Comparison of ENCODE assay signal across 13 cellular contexts in the genomic region with DNA sequence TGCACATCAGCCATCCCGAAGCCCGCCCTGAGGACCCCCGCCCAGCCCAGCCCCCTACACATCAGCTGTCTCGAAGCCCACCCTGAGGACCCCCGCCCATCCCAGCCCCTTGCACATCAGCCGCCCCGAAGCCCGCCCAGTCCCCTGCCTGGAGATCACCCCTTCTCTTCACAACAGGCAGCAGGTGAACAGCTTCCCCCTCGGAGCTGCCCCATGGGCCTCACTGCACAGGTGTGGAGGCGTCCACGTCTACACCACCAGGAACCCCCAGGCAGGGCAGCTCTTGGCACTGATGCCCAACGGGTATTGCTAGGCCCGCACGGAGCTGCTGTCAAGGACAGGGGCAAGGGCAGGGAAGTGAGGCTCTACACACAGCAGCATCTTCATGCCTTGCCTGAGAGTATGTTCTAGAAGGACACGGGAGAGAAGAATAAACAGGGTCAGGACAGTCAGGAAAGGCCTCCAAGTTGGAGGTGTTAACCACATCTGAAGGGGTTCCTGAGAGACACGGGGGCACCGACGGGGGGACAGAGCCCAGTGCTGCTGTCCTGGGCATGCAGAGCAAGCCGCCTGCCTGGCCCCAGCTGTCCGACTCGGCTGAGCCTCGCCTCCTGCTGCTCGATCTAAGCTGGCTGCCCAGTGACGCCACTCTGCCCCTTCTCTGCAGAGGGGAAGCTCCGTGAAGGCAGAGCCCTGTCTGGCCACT.
DNase-seq lines count a peak whose midpoint lies in the region; ATAC-seq and TF ChIP-seq lines count a peak whose summit lies in the region.
"Had no signal": no experiment of that assay in that cellular context is flagged by ENCODE, and none has a peak within 500 bp of the region (broad histone marks: within the 10 kb centered on the region; RNA-seq: fewer than 3 reads in every experiment).

No MANE protein-coding gene starts in this region.

- H3K36me3 ChIP-seq in HCT116 (ENCODE audit: control insufficient read depth in 1 of 2, insufficient read depth in 2 of 2, low read length in 2 of 2) (no peaks in the 10 kb centered on the region), esophagus muscularis mucosa (no peaks in the 10 kb centered on the region)

- no TSS peak for BruUV-seq in HCT116 (replicated peaks; lab: Mats Ljungman, UMichigan)

- H3K4me1 Mint-ChIP-seq in osteocyte (ENCODE audit: unreplicated experiment): peaks cover 35% of the 10 kb centered on the region

- no peak for TF ChIP-seq POLR2A in HCT116 (IDR thresholded peaks at IDR 0.05; ENCODE audit: borderline replicate concordance, extremely low read depth, insufficient read depth, insufficient read length)
- TF ChIP-seq POLR2A in esophagus muscularis mucosa (IDR thresholded peaks at IDR 0.05; ENCODE audit: low read depth): no peak

- 69% methylated on average over 16 of the region's 25 CpGs for WGBS in esophagus muscularis mucosa

- intact Hi-C loops in HCT116 (cut with micrococcal nuclease): no loop called here
- intact Hi-C loops in esophagus muscularis mucosa (cut with DNase I): no loop called here

- H3K9me3 Mint-ChIP-seq in osteocyte (ENCODE audit: unreplicated experiment): peaks cover 3% of the 10 kb centered on the region

- H3K4me1 ChIP-seq in HCT116 (ENCODE audit: control insufficient read depth in 1 of 2, insufficient read depth in 2 of 2, low read length in 2 of 2) (peaks cover 45 to 78% of the 10 kb centered on the region in 2 experiments), esophagus muscularis mucosa (peaks cover 82 to 100% (median 100%) of the 10 kb centered on the region in 4 donors)

- POLR2A ChIA-PET in HCT116 (lab: Charles Lee): interaction anchor here (1.4 kb wide), 1 partner anchor 12 kb away, joined by 4 read pairs; no protein-coding TSS in a partner anchor

- no peak for ATAC-seq in HCT116

- TF ChIP-seq EP300 in esophagus muscularis mucosa (IDR thresholded peaks at IDR 0.05): no peak

- no peaks in the 10 kb centered on the region for H3K36me3 Mint-ChIP-seq in osteocyte (ENCODE audit: unreplicated experiment)
- H3K36me3 Mint-ChIP-seq: IgD-negative memory B cell had no signal

- no peaks in the 10 kb centered on the region for H3K9me2 ChIP-seq in HCT116 (ENCODE audit: insufficient read depth)

- peaks cover 69% of the 10 kb centered on the region for H3K79me2 ChIP-seq in HCT116 (ENCODE audit: insufficient read depth, low read length)

- H3K4me2 ChIP-seq in HCT116 (ENCODE audit: low read length): no peak overlapping the region

- TF ChIP-seq CTCF in C4-2B (conservative IDR thresholded peaks at IDR 0.05) (no peak), HCT116 (IDR thresholded peaks at IDR 0.05 in 2 of 3, conservative IDR thresholded peaks at IDR 0.05 in 1 of 3; ENCODE audit: borderline replicate concordance in 1 of 3, insufficient read depth in 1 of 3, low read depth in 2 of 3, low read length in 2 of 3) (no peak), esophagus muscularis mucosa (IDR thresholded peaks at IDR 0.05) (no peak), osteocyte (IDR thresholded peaks at IDR 0.05) (no peak), foreskin fibroblast (IDR thresholded peaks at IDR 0.05; ENCODE audit: low read depth, low read length) (no peak)

- H3K9me3 ChIP-seq in HCT116 (ENCODE audit: control insufficient read depth in 1 of 2, insufficient read depth in 1 of 2, low read depth in 1 of 2, low read length in 2 of 2): no peaks in the 10 kb centered on the region
- H3K9me3 ChIP-seq in esophagus muscularis mucosa: no peaks in the 10 kb centered on the region

- H3K27me3 ChIP-seq in HCT116 (ENCODE audit: insufficient read depth, low read length) (no peaks in the 10 kb centered on the region), esophagus muscularis mucosa (no peaks in the 10 kb centered on the region)

- RAD21 ChIA-PET in HCT116 (lab: Charles Lee; ENCODE audit: low non-redundant PET in 1 of 2, low total read pairs in 2 of 2, uncharacterized antibody in 2 of 2, unreplicated experiment in 2 of 2): no interaction called here

- no peaks in the 10 kb centered on the region for H4K20me1 ChIP-seq in HCT116 (ENCODE audit: insufficient read depth)

- TF ChIP-seq RAD21 in HCT116 (IDR thresholded peaks at IDR 0.05; ENCODE audit: low read depth): no peak

- no peak overlapping the region for H3K9ac ChIP-seq in HCT116 (ENCODE audit: low read length)

- H3K27ac Mint-ChIP-seq in osteocyte (ENCODE audit: unreplicated experiment): no peak overlapping the region

- H2AFZ ChIP-seq in HCT116 (ENCODE audit: low read depth, low read length, poor library complexity, severe bottlenecking): no peak overlapping the region

- no peak for DNase-seq in HCT116 (ENCODE audit: low read depth, low spot score)
- DNase-seq in esophagus muscularis mucosa (ENCODE audit: extremely low spot score): no peak
- peak; percentile 82 for DNase-seq in osteocyte (ENCODE audit: extremely low spot score, unreplicated experiment)
- DNase-seq in foreskin fibroblast: no peak
- no peak for DNase-seq in NCI-H1930 (lab: John Stamatoyannopoulos, UW)
- DNase-seq in stimulated activated naive CD4-positive, alpha-beta T cell (lab: John Stamatoyannopoulos, UW): no peak
- DNase-seq in GF-D8 (lab: John Stamatoyannopoulos, UW): no peak
- DNase-seq: effector CD8-positive, alpha-beta T cell; naive B cell; NCI-H146; substantia nigra had no signal

- CTCF ChIA-PET in HCT116 (lab: Charles Lee): no interaction called here

- H3K27ac ChIP-seq in C4-2B (peak overlapping the region; percentile 72; the same call in 1 of the 2 replicates), HCT116 (ENCODE audit: low read depth, low read length) (peak overlapping the region; percentile 81; the same call in 1 of the 2 replicates), esophagus muscularis mucosa (replicated peaks in 1 of 4) (peak overlapping the region; percentile 81 to 88 (median 83))

- H3K4me3 Mint-ChIP-seq in osteocyte (ENCODE audit: unreplicated experiment): no peak overlapping the region

- H3K4me3 ChIP-seq in HCT116 (replicated peaks in 1 of 2; ENCODE audit: low read depth in 1 of 2, low read length in 2 of 2) (no peak overlapping the region), esophagus muscularis mucosa (peak overlapping the region in 1 of 4 donors; percentile 13), foreskin fibroblast (ENCODE audit: low read depth in 1 of 2, low read length in 2 of 2) (no peak overlapping the region)

- no peaks in the 10 kb centered on the region for H3K27me3 Mint-ChIP-seq in osteocyte (ENCODE audit: unreplicated experiment)

TF ChIP-seq in HCT116, 20 proteins besides CTCF, POLR2A, EP300 and RAD21 (continues in another document):
- no peak for TF ChIP-seq EZH2phosphoT487 (IDR thresholded peaks at IDR 0.05; ENCODE audit: borderline replicate concordance)
- TF ChIP-seq FOSL1 (IDR thresholded peaks at IDR 0.05; ENCODE audit: low read depth): no peak
- TF ChIP-seq, protein P1, sequence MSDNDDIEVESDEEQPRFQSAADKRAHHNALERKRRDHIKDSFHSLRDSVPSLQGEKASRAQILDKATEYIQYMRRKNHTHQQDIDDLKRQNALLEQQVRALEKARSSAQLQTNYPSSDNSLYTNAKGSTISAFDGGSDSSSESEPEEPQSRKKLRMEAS (IDR thresholded peaks at IDR 0.05): no peak
- no peak for TF ChIP-seq CBX3 (IDR thresholded peaks at IDR 0.05; ENCODE audit: low read depth)
- TF ChIP-seq YY1 (IDR thresholded peaks at IDR 0.05; ENCODE audit: extremely low read depth, insufficient replicate concordance, low read depth, low read length): no peak
- TF ChIP-seq ELF1 (IDR thresholded peaks at IDR 0.05; ENCODE audit: borderline replicate concordance, low read depth): no peak
- no peak for TF ChIP-seq EGR1 (IDR thresholded peaks at IDR 0.05; ENCODE audit: low read depth)
- TF ChIP-seq JUND (IDR thresholded peaks at IDR 0.05): no peak
- TF ChIP-seq, protein P2, sequence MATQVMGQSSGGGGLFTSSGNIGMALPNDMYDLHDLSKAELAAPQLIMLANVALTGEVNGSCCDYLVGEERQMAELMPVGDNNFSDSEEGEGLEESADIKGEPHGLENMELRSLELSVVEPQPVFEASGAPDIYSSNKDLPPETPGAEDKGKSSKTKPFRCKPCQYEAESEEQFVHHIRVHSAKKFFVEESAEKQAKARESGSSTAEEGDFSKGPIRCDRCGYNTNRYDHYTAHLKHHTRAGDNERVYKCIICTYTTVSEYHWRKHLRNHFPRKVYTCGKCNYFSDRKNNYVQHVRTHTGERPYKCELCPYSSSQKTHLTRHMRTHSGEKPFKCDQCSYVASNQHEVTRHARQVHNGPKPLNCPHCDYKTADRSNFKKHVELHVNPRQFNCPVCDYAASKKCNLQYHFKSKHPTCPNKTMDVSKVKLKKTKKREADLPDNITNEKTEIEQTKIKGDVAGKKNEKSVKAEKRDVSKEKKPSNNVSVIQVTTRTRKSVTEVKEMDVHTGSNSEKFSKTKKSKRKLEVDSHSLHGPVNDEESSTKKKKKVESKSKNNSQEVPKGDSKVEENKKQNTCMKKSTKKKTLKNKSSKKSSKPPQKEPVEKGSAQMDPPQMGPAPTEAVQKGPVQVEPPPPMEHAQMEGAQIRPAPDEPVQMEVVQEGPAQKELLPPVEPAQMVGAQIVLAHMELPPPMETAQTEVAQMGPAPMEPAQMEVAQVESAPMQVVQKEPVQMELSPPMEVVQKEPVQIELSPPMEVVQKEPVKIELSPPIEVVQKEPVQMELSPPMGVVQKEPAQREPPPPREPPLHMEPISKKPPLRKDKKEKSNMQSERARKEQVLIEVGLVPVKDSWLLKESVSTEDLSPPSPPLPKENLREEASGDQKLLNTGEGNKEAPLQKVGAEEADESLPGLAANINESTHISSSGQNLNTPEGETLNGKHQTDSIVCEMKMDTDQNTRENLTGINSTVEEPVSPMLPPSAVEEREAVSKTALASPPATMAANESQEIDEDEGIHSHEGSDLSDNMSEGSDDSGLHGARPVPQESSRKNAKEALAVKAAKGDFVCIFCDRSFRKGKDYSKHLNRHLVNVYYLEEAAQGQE (IDR thresholded peaks at IDR 0.05; ENCODE audit: low read depth): no peak
- TF ChIP-seq ZFX (IDR thresholded peaks at IDR 0.05): no peak
- no peak for TF ChIP-seq POLR2AphosphoS5 (IDR thresholded peaks at IDR 0.05; ENCODE audit: low read depth, low read length)
